In genomic region chr4:19913670-19914069, GRCh38 we compare ENCODE assay signal across 28 cellular contexts.
DNase-seq lines count a peak whose midpoint lies in the region; ATAC-seq and TF ChIP-seq lines count a peak whose summit lies in the region.
"Had no signal": no experiment of that assay in that cellular context is flagged by ENCODE, and none has a peak within 500 bp of the region (broad histone marks: within the 10 kb centered on the region; RNA-seq: fewer than 3 reads in every experiment).

No MANE protein-coding gene starts in this region.

- no peak overlapping the region for H3K27ac ChIP-seq in right cardiac atrium (ENCODE audit: low read length)
- H3K27ac ChIP-seq: A549; BLaER1 treated with 17β-estradiol and CSF1 and Interleukin-3, amounts not matched to agents 10 nM and 100 nM; HL-60; PC-9; SJSA1 had no signal

- H3K27me3 ChIP-seq in adipocyte (replicated peaks; ENCODE audit: control insufficient read depth, insufficient read depth, low read length) = no peaks in the 10 kb centered on the region
- H3K27me3 ChIP-seq in right cardiac atrium (ENCODE audit: control insufficient read depth, insufficient read depth) = no peaks in the 10 kb centered on the region
- H3K27me3 ChIP-seq: BLaER1 treated with 17β-estradiol and CSF1 and Interleukin-3, amounts not matched to agents 10 nM and 100 nM; SJSA1 had no signal

- DNase-seq in ELR (ENCODE audit: low read depth) (peak; percentile 4), adipocyte (ENCODE audit: low read depth) (peak; percentile 2), fibroblast of the aortic adventitia (ENCODE audit: low read depth) (peak; percentile 4), renal cortical epithelial cell (ENCODE audit: low read depth) (peak; percentile 85), GM19238 (ENCODE audit: insufficient read length, low spot score) (no peak), NCI-H146 treated with DMSO at 0.1 percent for 48 hours (lab: John Stamatoyannopoulos, UW; ENCODE audit: unreplicated experiment) (no peak), SKM-1 treated with dmso at 0.1 percent for 144 hours (lab: John Stamatoyannopoulos, UW; ENCODE audit: unreplicated experiment) (no peak), right cardiac atrium (no peak)
- DNase-seq: AML-193; CD4-positive, alpha-beta T cell; H9; Karpas-422; NCI-H1105; NCI-H1436 treated with DMSO at 0.1 percent for 48 hours; NCI-H1930; NCI-H2107; NCI-H446; NCI-H524 treated with DMSO at 0.1 percent for 48 hours; NCI-H82; NK-92 treated with Interleukin-12 subunit alpha and Interleukin-12 subunit beta, amount 100 ng/mL, for 24 hours; Right ventricle myocardium superior; T-helper 1 cell had no signal

- ATAC-seq in right cardiac atrium = no peak
- ATAC-seq: A549, GM23338 had no signal

- WGBS in right cardiac atrium = 92% methylated on average over 2 of the region's 2 CpGs

- no peak for TF ChIP-seq CTCF in fibroblast of the aortic adventitia (IDR thresholded peaks at IDR 0.05; ENCODE audit: insufficient read depth, low read length)

- H3K4me3 ChIP-seq in adipocyte (ENCODE audit: low read length) = no peak overlapping the region
- no peak overlapping the region for H3K4me3 ChIP-seq in fibroblast of the aortic adventitia (ENCODE audit: low read depth, low read length)
- H3K4me3 ChIP-seq in right cardiac atrium (ENCODE audit: low read length) = no peak overlapping the region
- H3K4me3 ChIP-seq: A549; BLaER1 treated with 17β-estradiol and CSF1 and Interleukin-3, amounts not matched to agents 10 nM and 100 nM; GM23338; PC-9; SJSA1 had no signal

- H3K36me3 ChIP-seq in adipocyte (ENCODE audit: control insufficient read depth, insufficient read depth, low read length, severe bottlenecking) = no peaks in the 10 kb centered on the region
- H3K36me3 ChIP-seq: BLaER1 treated with 17β-estradiol and CSF1 and Interleukin-3, amounts not matched to agents 10 nM and 100 nM; SJSA1 had no signal

- intact Hi-C loops in right cardiac atrium (cut with DNase I) = no loop called here

- H3K4me1 ChIP-seq in adipocyte (ENCODE audit: control insufficient read depth, insufficient read depth, low read length) (no peaks in the 10 kb centered on the region), right cardiac atrium (ENCODE audit: control insufficient read depth, insufficient read depth, low read length) (no peaks in the 10 kb centered on the region)
- H3K4me1 ChIP-seq: A549; BLaER1 treated with 17β-estradiol and CSF1 and Interleukin-3, amounts not matched to agents 10 nM and 100 nM; SJSA1 had no signal

- no peak overlapping the region for H3K9ac ChIP-seq in adipocyte (ENCODE audit: low read length)
- H3K9ac ChIP-seq: BLaER1 treated with 17β-estradiol and CSF1 and Interleukin-3, amounts not matched to agents 10 nM and 100 nM had no signal

- H3K9me3 ChIP-seq in adipocyte (ENCODE audit: control insufficient read depth, low read length) (peaks cover 3% of the 10 kb centered on the region), right cardiac atrium (ENCODE audit: control insufficient read depth, low read length) (no peaks in the 10 kb centered on the region)
- H3K9me3 ChIP-seq: A549, SJSA1 had no signal

Comparison
In these comparisons a context has a peak if more than half of its experiments do, and no peak if none do; other contexts are left out.
1. DNase-seq: peak in ELR (single experiment), adipocyte (single experiment), fibroblast of the aortic adventitia (single experiment) and renal cortical epithelial cell (single experiment); none in GM19238 (single experiment), NCI-H146 treated with DMSO at 0.1 percent for 48 hours (single experiment), SKM-1 treated with dmso at 0.1 percent for 144 hours (single experiment) and right cardiac atrium (0 of 3).